20 cellular contexts compared by ENCODE assay signal in genomic region chr12:26164118-26164517, GRCh38. TPM values are rescaled to one million over a fixed set of nuclear protein-coding genes. Genes with fewer than 3 reads are reported as not detected.
"Had no signal": no experiment of that assay in that cellular context is flagged by ENCODE, and none has a peak within 500 bp of the region (broad histone marks: within the 10 kb centered on the region; RNA-seq: fewer than 3 reads in every experiment).

No MANE protein-coding gene starts in this region.

- H3K4me3 ChIP-seq: coronary artery, esophagus squamous epithelium, hepatocyte, lower lobe of right lung, ovary, right atrium auricular region, suprapubic skin, transverse colon, vagina had no signal

- H3K36me3 ChIP-seq: esophagus squamous epithelium, lower lobe of right lung, ovary, right atrium auricular region, suprapubic skin, transverse colon, vagina had no signal

- H3K27me3 ChIP-seq: hepatocyte, ovary, right atrium auricular region, suprapubic skin, transverse colon, vagina had no signal

- H3K4me2 ChIP-seq: hepatocyte had no signal

- H3K27ac ChIP-seq: coronary artery, esophagus squamous epithelium, hepatocyte, lower lobe of right lung, ovary, right atrium auricular region, suprapubic skin, transverse colon, vagina had no signal

- H2AFZ ChIP-seq: hepatocyte had no signal

- H3K79me2 ChIP-seq: hepatocyte had no signal

- FAIRE-seq: frontal cortex had no signal

- H3K9me3 ChIP-seq: esophagus squamous epithelium, lower lobe of right lung, ovary, right atrium auricular region, suprapubic skin, transverse colon, vagina had no signal

- DNase-seq: dermis blood vessel endothelial cell; effector memory CD4-positive, alpha-beta T cell; erythroblast; esophagus squamous epithelium; head of caudate nucleus; left ventricle myocardium superior; lower lobe of right lung; natural killer cell; occipital lobe; ovary; stimulated activated CD4-positive, alpha-beta T cell treated with anti-CD3 and anti-CD28 coated beads, Interleukin-4, amount 100 ng/mL, for 4 hours; stimulated activated naive B cell treated with anti-CD40 and anti-IgM and Interleukin-4, amounts not matched to agents 10 μg/mL and 1 μg/mL and 100 μg/mL, for 72 hours; transverse colon had no signal

- H3K4me1 ChIP-seq: lower lobe of right lung, right atrium auricular region, suprapubic skin, transverse colon, vagina had no signal

RNA-seq across cellular contexts. Expression of gene BHLHE41, which starts 39.3 kb away (rescaled TPM):
- polyA plus RNA-seq: neural cell had no signal
